In genomic region chr12:1927751-1928351, GRCh38 we compare ENCODE assay signal across 15 cellular contexts. TPM values are rescaled to one million over a fixed set of nuclear protein-coding genes. Genes with fewer than 3 reads are reported as not detected.
DNase-seq lines count a peak whose midpoint lies in the region; FAIRE-seq and TF ChIP-seq lines count a peak whose summit lies in the region.
"Had no signal": no experiment of that assay in that cellular context is flagged by ENCODE, and none has a peak within 500 bp of the region (broad histone marks: within the 10 kb centered on the region; RNA-seq: fewer than 3 reads in every experiment).

No MANE protein-coding gene starts in this region.

- no peak overlapping the region for H3K14ac ChIP-seq in neuronal stem cell (ENCODE audit: low read length)

- H3K79me1 ChIP-seq in neuronal stem cell (ENCODE audit: low read depth, low read length): no peaks in the 10 kb centered on the region

- peak overlapping the region; percentile 1 for H4K8ac ChIP-seq in neuronal stem cell (ENCODE audit: low read depth, low read length)

- peak overlapping the region; percentile 72 for H2BK15ac ChIP-seq in neuronal stem cell (ENCODE audit: low read length)

- FAIRE-seq in H54 (lab: Jason Lieb, UNC): no peak
- FAIRE-seq: GM12878 had no signal

- no peaks in the 10 kb centered on the region for H3K9me3 ChIP-seq in MG63
- peaks cover 0 to 2% of the 10 kb centered on the region in 2 donors for H3K9me3 ChIP-seq in neuronal stem cell (replicated peaks in 1 of 2; ENCODE audit: control insufficient read depth in 2 of 2, insufficient read depth in 1 of 2, low read depth in 1 of 2, low read length in 2 of 2)

- H3K27ac ChIP-seq in neuronal stem cell (replicated peaks; ENCODE audit: low read length): no peak overlapping the region
- H3K27ac ChIP-seq: parathyroid adenoma had no signal

- H3K4me3 ChIP-seq in AG10803 (ENCODE audit: low read length) (no peak overlapping the region), MG63 (no peak overlapping the region), fibroblast of the aortic adventitia (ENCODE audit: low read depth, low read length) (no peak overlapping the region), neuronal stem cell (ENCODE audit: low read length in 2 of 2) (no peak overlapping the region)
- H3K4me3 ChIP-seq: GM12878 had no signal

- peaks cover 0 to 16% of the 10 kb centered on the region in 2 donors for H3K4me1 ChIP-seq in neuronal stem cell (ENCODE audit: control insufficient read depth in 2 of 2, insufficient read depth in 1 of 2, low read depth in 1 of 2, low read length in 2 of 2)
- H3K4me1 ChIP-seq: parathyroid adenoma had no signal

- H4K91ac ChIP-seq in neuronal stem cell (ENCODE audit: low read depth, low read length, poor library complexity): no peak overlapping the region

- no peak overlapping the region for H3K23ac ChIP-seq in neuronal stem cell (ENCODE audit: low read depth, low read length, poor library complexity)

- no peak overlapping the region for H3K9ac ChIP-seq in neuronal stem cell (ENCODE audit: low read depth, low read length, poor library complexity)
- H3K9ac ChIP-seq: parathyroid adenoma had no signal

- no peak overlapping the region for H3K4ac ChIP-seq in neuronal stem cell (ENCODE audit: low read length)

- peak overlapping the region; percentile 42 for H3K18ac ChIP-seq in neuronal stem cell (ENCODE audit: low read length)

- no peak overlapping the region for H2BK120ac ChIP-seq in neuronal stem cell (ENCODE audit: low read depth, low read length)

- no peak overlapping the region for H2AFZ ChIP-seq in neuronal stem cell (ENCODE audit: low read length)
- H2AFZ ChIP-seq: parathyroid adenoma had no signal

- no CpG with 5 or more reads among the region's 15 CpGs for WGBS in neuronal stem cell (ENCODE audit: extremely low coverage in 2 of 2, insufficient read length in 2 of 2, insufficient replicate concordance in 1 of 2), 2 donors

- TF ChIP-seq CTCF in AG10803 (conservative IDR thresholded peaks at IDR 0.05; ENCODE audit: low read length): no peak
- no peak for TF ChIP-seq CTCF in fibroblast of the aortic adventitia (IDR thresholded peaks at IDR 0.05; ENCODE audit: insufficient read depth, low read length)

- H2BK5ac ChIP-seq in neuronal stem cell (ENCODE audit: low read length): no peak overlapping the region

- peak; percentile 41 for DNase-seq in AG10803 (ENCODE audit: low read depth)
- peak; percentile 98 for DNase-seq in MG63
- DNase-seq in fibroblast of the aortic adventitia (ENCODE audit: low read depth): peak; percentile 83
- no peak for DNase-seq in neuronal stem cell (ENCODE audit: low spot score)
- DNase-seq in stimulated activated CD4-positive, alpha-beta T cell treated with anti-CD3 and anti-CD28 coated beads, Interleukin-12 subunit alpha, Interleukin-12 subunit beta, amount 100 ng/mL, for 4 hours: no peak
- DNase-seq in H54 (ENCODE audit: insufficient read length, low spot score): no peak
- no peak for DNase-seq in NOMO-1 treated with DMSO at 0.1 percent for 48 hours (lab: John Stamatoyannopoulos, UW; ENCODE audit: unreplicated experiment)
- DNase-seq in NCI-H146 (lab: John Stamatoyannopoulos, UW): no peak
- DNase-seq: activated CD4-positive, alpha-beta T cell treated with anti-CD3 and anti-CD28 coated beads for 4 hours; activated naive CD4-positive, alpha-beta T cell; caudate nucleus; NCI-H2171; stimulated activated CD4-positive, alpha-beta T cell treated with anti-CD3 and anti-CD28 coated beads, Interleukin-1b, Interleukin-23, amount 100 ng/mL, for 48 hours had no signal

- no peak overlapping the region for H3K4me2 ChIP-seq in neuronal stem cell (ENCODE audit: insufficient read depth, low read length, poor library complexity, severe bottlenecking)

- no peaks in the 10 kb centered on the region for H3K36me3 ChIP-seq in MG63
- no peaks in the 10 kb centered on the region for H3K36me3 ChIP-seq in neuronal stem cell (replicated peaks in 1 of 2; ENCODE audit: control insufficient read depth in 2 of 2, insufficient read depth in 2 of 2, low read length in 2 of 2)

- H2BK12ac ChIP-seq in neuronal stem cell (ENCODE audit: low read length): peak overlapping the region; percentile 17

- H2AK5ac ChIP-seq in neuronal stem cell (ENCODE audit: low read depth, low read length): peak overlapping the region; percentile 81

- no peaks in the 10 kb centered on the region for H3K27me3 ChIP-seq in MG63
- peaks cover 0 to 15% (median 0%) of the 10 kb centered on the region in 3 experiments for H3K27me3 ChIP-seq in neuronal stem cell (ENCODE audit: control insufficient read depth in 3 of 3, insufficient read depth in 3 of 3, low read depth in 1 of 3, low read length in 3 of 3)

- no peak for TF ChIP-seq POLR2A in H54 (IDR thresholded peaks at IDR 0.05; ENCODE audit: low read depth, low read length)

RNA-seq across cellular contexts. Expression of gene CACNA2D4, which starts 9.4 kb away (rescaled TPM):
- total RNA-seq in MG63 (2014; rRNA removed; shearing (Covaris generic); ENCODE audit: low replicate concordance): 0.91 and 1.4 TPM in 2 replicates
- total RNA-seq in fibroblast of the aortic adventitia (ENCODE audit: low replicate concordance): 0.08 and 0.27 TPM in 2 replicates
- 2.9 TPM for polyA plus RNA-seq in neuronal stem cell (2013, experiment 1 of 2)
- 2.5 TPM for polyA plus RNA-seq in neuronal stem cell (2013, experiment 2 of 2)

Comparison
In these comparisons a context has a peak if more than half of its experiments do, and no peak if none do; other contexts are left out.
1. DNase-seq: peak in AG10803 (single experiment), MG63 (single experiment) and fibroblast of the aortic adventitia (single experiment); none in neuronal stem cell (single experiment), stimulated activated CD4-positive, alpha-beta T cell treated with anti-CD3 and anti-CD28 coated beads, Interleukin-12 subunit alpha, Interleukin-12 subunit beta, amount 100 ng/mL, for 4 hours (single experiment), H54 (single experiment), NOMO-1 treated with DMSO at 0.1 percent for 48 hours (single experiment) and NCI-H146 (single experiment).